In genomic region chr7:130150587-130150986, GRCh38 we compare ENCODE assay signal across 21 cellular contexts. TPM values are rescaled to one million over a fixed set of nuclear protein-coding genes. Genes with fewer than 3 reads are reported as not detected.
DNase-seq lines count a peak whose midpoint lies in the region; ATAC-seq and TF ChIP-seq lines count a peak whose summit lies in the region.
"Had no signal": no experiment of that assay in that cellular context is flagged by ENCODE, and none has a peak within 500 bp of the region (broad histone marks: within the 10 kb centered on the region; RNA-seq: fewer than 3 reads in every experiment).

No MANE protein-coding gene starts in this region.

- H3K36me3 Mint-ChIP-seq in CD8-positive, alpha-beta T cell: no peaks in the 10 kb centered on the region

- H3K27me3 ChIP-seq in DOHH2 (ENCODE audit: control insufficient read depth, low read length) (peaks cover 21% of the 10 kb centered on the region), OCI-LY1 (ENCODE audit: insufficient read depth, low read length) (no peaks in the 10 kb centered on the region), mesenchymal stem cell (ENCODE audit: control insufficient read depth in 1 of 2, insufficient read depth in 1 of 2, low read length in 2 of 2) (no peaks in the 10 kb centered on the region)
- no peaks in the 10 kb centered on the region for H3K27me3 ChIP-seq in CD8-positive, alpha-beta T cell (ENCODE audit: insufficient read depth, low read length)
- H3K27me3 ChIP-seq: breast epithelium, ovary, tibial nerve had no signal

- H2BK15ac ChIP-seq in mesenchymal stem cell (ENCODE audit: low read depth, poor library complexity, severe bottlenecking): no peak overlapping the region

- no peak for ATAC-seq in CD8-positive, alpha-beta T cell
- no peak for ATAC-seq in HG02884 (IDR thresholded peaks at IDR 0.05; ENCODE audit: unreplicated experiment)

- intact Hi-C loops in CD8-positive, alpha-beta T cell (cut with DNase I, micrococcal nuclease): no loop called here

- no peak overlapping the region for H2AK5ac ChIP-seq in mesenchymal stem cell (ENCODE audit: low read length, severe bottlenecking)

- H3K9me2 ChIP-seq in DOHH2 (replicated peaks; ENCODE audit: control insufficient read depth, low read length): no peaks in the 10 kb centered on the region
- no peaks in the 10 kb centered on the region for H3K9me2 ChIP-seq in OCI-LY1 (ENCODE audit: low read depth, low read length)

- no peak overlapping the region for H3K18ac ChIP-seq in mesenchymal stem cell (ENCODE audit: low read depth in 1 of 2, low read length in 2 of 2)

- H3K36me3 ChIP-seq in DOHH2 (ENCODE audit: control insufficient read depth, low read length) (no peaks in the 10 kb centered on the region), OCI-LY1 (ENCODE audit: insufficient read depth, low read length) (no peaks in the 10 kb centered on the region), mesenchymal stem cell (ENCODE audit: control insufficient read depth in 1 of 2, insufficient read depth in 2 of 2, low read depth in 1 of 2, low read length in 2 of 2) (peaks cover 0 to 3% of the 10 kb centered on the region in 2 experiments)
- no peaks in the 10 kb centered on the region for H3K36me3 ChIP-seq in CD8-positive, alpha-beta T cell (ENCODE audit: insufficient read depth, low read length)
- H3K36me3 ChIP-seq: breast epithelium, ovary, tibial nerve had no signal

- WGBS in mesenchymal stem cell: 95% methylated on average over 9 of the region's 11 CpGs

- H3K79me2 ChIP-seq in DOHH2 (ENCODE audit: control insufficient read depth, low read length) (no peaks in the 10 kb centered on the region), OCI-LY1 (ENCODE audit: insufficient read depth, low read length) (no peaks in the 10 kb centered on the region)

- no peak overlapping the region for H3K14ac ChIP-seq in mesenchymal stem cell (ENCODE audit: low read length in 2 of 2)

- no peak overlapping the region for H3K9ac ChIP-seq in OCI-LY1 (ENCODE audit: low read length)
- H3K9ac ChIP-seq in mesenchymal stem cell (ENCODE audit: low read length): no peak overlapping the region
- H3K9ac ChIP-seq: GM23248 had no signal

- H2BK12ac ChIP-seq in mesenchymal stem cell (ENCODE audit: low read length in 2 of 2): no peak overlapping the region

- H3K9me3 ChIP-seq in DOHH2 (ENCODE audit: control insufficient read depth, insufficient read depth, low read length) (peaks cover 3% of the 10 kb centered on the region; the same call in 1 of the 2 replicates), OCI-LY1 (ENCODE audit: low read length) (no peaks in the 10 kb centered on the region), mesenchymal stem cell (ENCODE audit: control insufficient read depth, low read length) (no peaks in the 10 kb centered on the region)
- H3K9me3 ChIP-seq in CD8-positive, alpha-beta T cell (ENCODE audit: low read length): no peaks in the 10 kb centered on the region
- H3K9me3 ChIP-seq: breast epithelium, ovary had no signal

- H3K79me1 ChIP-seq in mesenchymal stem cell (replicated peaks; ENCODE audit: low read length, poor library complexity, severe bottlenecking): no peaks in the 10 kb centered on the region

- H2AFZ ChIP-seq in OCI-LY1 (ENCODE audit: low read length) (no peak overlapping the region), mesenchymal stem cell (ENCODE audit: low read depth, low read length) (no peak overlapping the region)
- H2AFZ ChIP-seq: GM23248 had no signal

- no peak overlapping the region for H3K23ac ChIP-seq in mesenchymal stem cell (ENCODE audit: low read length in 2 of 2)

- DNase-seq in GM12865 (ENCODE audit: low read depth): peak; percentile 45
- DNase-seq in mesenchymal stem cell: no peak
- DNase-seq in CD8-positive, alpha-beta T cell: no peak
- DNase-seq in middle frontal gyrus (ENCODE audit: extremely low spot score, low spot score): no peak
- DNase-seq: activated CD4-positive, alpha-beta T cell treated with anti-CD3 and anti-CD28 coated beads for 1 hour; activated naive CD8-positive, alpha-beta T cell treated with anti-CD3 and anti-CD28 coated beads, Interleukin-2, amount 10 ng/mL, durations not matched to agents 7 days and 5 days; activated T-cell treated with anti-CD3 and anti-CD28 coated beads, Interleukin-2, amount 50 U/mL, for 1 hour; GM23248; head of caudate nucleus; ovary; SIG-M5; stimulated activated CD4-positive, alpha-beta T cell treated with anti-CD3 and anti-CD28 coated beads, Interleukin-4, amount 100 ng/mL, for 4 hours had no signal

- no peak overlapping the region for H3K4me3 Mint-ChIP-seq in CD8-positive, alpha-beta T cell
- H3K4me3 Mint-ChIP-seq: activated naive CD8-positive, alpha-beta T cell treated with anti-CD3 and anti-CD28 coated beads, Interleukin-2, amount 10 ng/mL, durations not matched to agents 7 days and 5 days had no signal

- H3K4me3 ChIP-seq in DOHH2 (ENCODE audit: low read length) (peak overlapping the region; percentile 62), GM12865 (ENCODE audit: low read depth, low read length) (no peak overlapping the region), OCI-LY1 (ENCODE audit: low read depth, low read length, poor library complexity, severe bottlenecking) (no peak overlapping the region), mesenchymal stem cell (ENCODE audit: insufficient read depth in 1 of 2, low read depth in 1 of 2, low read length in 2 of 2) (no peak overlapping the region)
- no peak overlapping the region for H3K4me3 ChIP-seq in CD8-positive, alpha-beta T cell (ENCODE audit: low read depth, low read length)
- H3K4me3 ChIP-seq: breast epithelium, GM23248, ovary, tibial nerve had no signal

- no peak overlapping the region for H3K4ac ChIP-seq in mesenchymal stem cell (ENCODE audit: low read depth in 1 of 2, low read length in 2 of 2)

- CTCF ChIA-PET in CD8-positive, alpha-beta T cell (lab: Charles Lee): no interaction called here

- H4K20me1 ChIP-seq in DOHH2 (ENCODE audit: control insufficient read depth, insufficient read depth, low read depth, low read length) (no peaks in the 10 kb centered on the region), OCI-LY1 (ENCODE audit: insufficient read depth, low read length) (no peaks in the 10 kb centered on the region)

- no peak overlapping the region for H3K27ac Mint-ChIP-seq in CD8-positive, alpha-beta T cell
- H3K27ac Mint-ChIP-seq: activated naive CD8-positive, alpha-beta T cell treated with anti-CD3 and anti-CD28 coated beads, Interleukin-2, amount 10 ng/mL, durations not matched to agents 7 days and 5 days had no signal

- POLR2A ChIA-PET in CD8-positive, alpha-beta T cell (lab: Charles Lee): no interaction called here

- H3K9me3 Mint-ChIP-seq in CD8-positive, alpha-beta T cell: no peaks in the 10 kb centered on the region
- H3K9me3 Mint-ChIP-seq: activated naive CD8-positive, alpha-beta T cell treated with anti-CD3 and anti-CD28 coated beads, Interleukin-2, amount 10 ng/mL, durations not matched to agents 7 days and 5 days had no signal

- H3K4me1 Mint-ChIP-seq in CD8-positive, alpha-beta T cell (ENCODE audit: low read depth): no peaks in the 10 kb centered on the region
- H3K4me1 Mint-ChIP-seq: activated naive CD8-positive, alpha-beta T cell treated with anti-CD3 and anti-CD28 coated beads, Interleukin-2, amount 10 ng/mL, durations not matched to agents 7 days and 5 days had no signal

- peak overlapping the region; percentile 29 for H4K8ac ChIP-seq in mesenchymal stem cell (ENCODE audit: low read length)

- TF ChIP-seq CTCF in DOHH2 (IDR thresholded peaks at IDR 0.05; ENCODE audit: low read depth, low read length, poor library complexity, severe bottlenecking): no peak
- no peak for TF ChIP-seq CTCF in GM12865 (IDR thresholded peaks at IDR 0.05; ENCODE audit: insufficient read depth, low read depth, low read length, missing control alignments)
- no peak for TF ChIP-seq CTCF in OCI-LY1 (IDR thresholded peaks at IDR 0.05; ENCODE audit: low read length)
- TF ChIP-seq CTCF in CD8-positive, alpha-beta T cell (IDR thresholded peaks at IDR 0.05): no peak

- H2BK120ac ChIP-seq in mesenchymal stem cell (ENCODE audit: low read depth, low read length): no peak overlapping the region

- H3F3A ChIP-seq in DOHH2 (ENCODE audit: control insufficient read depth, insufficient read depth) (peaks cover 21% of the 10 kb centered on the region), OCI-LY1 (ENCODE audit: insufficient read depth, low read length) (peaks cover 10% of the 10 kb centered on the region; the same call in 1 of the 2 replicates)

- no peak overlapping the region for H2BK5ac ChIP-seq in mesenchymal stem cell (ENCODE audit: low read depth, low read length, poor library complexity, severe bottlenecking)

- peak overlapping the region; percentile 91 for H3K4me2 ChIP-seq in DOHH2 (ENCODE audit: low read length)
- peak overlapping the region; percentile 31; the same call in 1 of the 2 replicates for H3K4me2 ChIP-seq in OCI-LY1 (ENCODE audit: low read length)
- H3K4me2 ChIP-seq in mesenchymal stem cell (ENCODE audit: low read length, poor library complexity, severe bottlenecking): no peak overlapping the region

- H3K27ac ChIP-seq in DOHH2 (ENCODE audit: low read depth, low read length) (peak overlapping the region; percentile 86), OCI-LY1 (ENCODE audit: low read depth, low read length, poor library complexity, severe bottlenecking) (peak overlapping the region; percentile 79), mesenchymal stem cell (ENCODE audit: low read length, poor library complexity, severe bottlenecking) (no peak overlapping the region)
- no peak overlapping the region for H3K27ac ChIP-seq in CD8-positive, alpha-beta T cell (ENCODE audit: low read depth, low read length)
- H3K27ac ChIP-seq: breast epithelium, GM23248, ovary had no signal

- H3K27me3 Mint-ChIP-seq in CD8-positive, alpha-beta T cell (ENCODE audit: low read depth): peaks cover 5% of the 10 kb centered on the region

- no peak overlapping the region for H4K91ac ChIP-seq in mesenchymal stem cell (ENCODE audit: low read length)

- H3K4me1 ChIP-seq in DOHH2 (ENCODE audit: control insufficient read depth, low read length) (peaks cover 39% of the 10 kb centered on the region), OCI-LY1 (ENCODE audit: insufficient read depth, low read length, severe bottlenecking) (peaks cover 42% of the 10 kb centered on the region), mesenchymal stem cell (ENCODE audit: control insufficient read depth, insufficient read depth, low read depth, low read length) (peaks cover 19% of the 10 kb centered on the region)
- H3K4me1 ChIP-seq in CD8-positive, alpha-beta T cell (ENCODE audit: insufficient read depth, low read length): peaks cover 9% of the 10 kb centered on the region

RNA-seq across cellular contexts. Expression of gene TMEM209, which starts 54.6 kb away (rescaled TPM):
- 19.1 TPM for polyA plus RNA-seq in mesenchymal stem cell (2013, experiment 1 of 2)
- 19.1 TPM for polyA plus RNA-seq in mesenchymal stem cell (2013, experiment 2 of 2)
- total RNA-seq in CD8-positive, alpha-beta T cell: 10 to 100 TPM; 15.7 to 15.9 TPM

RNA-seq across cellular contexts. Expression of gene SSMEM1, which starts 57.1 kb away (rescaled TPM):
- 0.03 TPM for polyA plus RNA-seq in mesenchymal stem cell (2013, experiment 1 of 2)
- not detected for polyA plus RNA-seq in mesenchymal stem cell (2013, experiment 2 of 2)
- not detected for total RNA-seq in CD8-positive, alpha-beta T cell
- total RNA-seq: activated naive CD8-positive, alpha-beta T cell treated with anti-CD3 and anti-CD28 coated beads, Interleukin-2, amount 10 ng/mL, durations not matched to agents 7 days and 5 days; breast epithelium; dermis microvascular lymphatic vessel endothelial cell; GM23248; kidney epithelial cell; ovary; skeletal muscle tissue; tibial nerve had no signal
- polyA plus RNA-seq: esophagus, GM23248, ovary had no signal

Comparison
In these comparisons a context has a peak if more than half of its experiments do, and no peak if none do; other contexts are left out.
1. H3K27ac ChIP-seq: peak in DOHH2 (single experiment) and OCI-LY1 (single experiment); none in mesenchymal stem cell (single experiment) and CD8-positive, alpha-beta T cell (single experiment).